Comparison of ENCODE assay signal across 12 cellular contexts in genomic region chr14:104293851-104294627, GRCh38.
DNase-seq lines count a peak whose midpoint lies in the region; ATAC-seq and TF ChIP-seq lines count a peak whose summit lies in the region.
"Had no signal": no experiment of that assay in that cellular context is flagged by ENCODE, and none has a peak within 500 bp of the region (broad histone marks: within the 10 kb centered on the region; RNA-seq: fewer than 3 reads in every experiment).

No MANE protein-coding gene starts in this region.

- H3K9me3 ChIP-seq in DND-41 (ENCODE audit: insufficient read depth, low read length, severe bottlenecking) (peaks cover 5% of the 10 kb centered on the region), colonic mucosa (no peaks in the 10 kb centered on the region)
- H3K9me3 ChIP-seq: prostate gland had no signal

- H3K4me1 ChIP-seq in DND-41 (ENCODE audit: insufficient read depth, low read length) (no peaks in the 10 kb centered on the region), colonic mucosa (peaks cover 8% of the 10 kb centered on the region)
- H3K4me1 ChIP-seq: prostate gland had no signal

- ATAC-seq in DND-41 (ENCODE audit: insufficient read depth, low read depth): no peak
- no peak for ATAC-seq in GM21717 (IDR thresholded peaks at IDR 0.05; ENCODE audit: unreplicated experiment)
- no peak for ATAC-seq in GM18498 (IDR thresholded peaks at IDR 0.05; ENCODE audit: unreplicated experiment)

- H3K9ac ChIP-seq in DND-41 (ENCODE audit: low read depth, low read length): no peak overlapping the region
- no peak overlapping the region for H3K9ac ChIP-seq in colonic mucosa (ENCODE audit: low read depth in 2 of 2, low read length in 2 of 2)

- H3K4me1 Mint-ChIP-seq in neural crest cell: peaks cover 18% of the 10 kb centered on the region
- H3K4me1 Mint-ChIP-seq: activated B cell treated with CpG ODN at 0.5 μM for 24 hours, immature natural killer cell had no signal

- H4K20me1 ChIP-seq in DND-41 (ENCODE audit: insufficient read depth, low read length): no peaks in the 10 kb centered on the region

- no peak overlapping the region for H2AFZ ChIP-seq in DND-41 (ENCODE audit: low read depth, low read length)

- no peaks in the 10 kb centered on the region for H3K36me3 ChIP-seq in DND-41 (ENCODE audit: insufficient read depth, low read length)
- no peaks in the 10 kb centered on the region for H3K36me3 ChIP-seq in colonic mucosa
- H3K36me3 ChIP-seq: prostate gland had no signal

- no peak overlapping the region for H3K27ac ChIP-seq in DND-41 (ENCODE audit: low read length)
- H3K27ac ChIP-seq in colonic mucosa: no peak overlapping the region
- H3K27ac ChIP-seq: prostate gland had no signal

- no peaks in the 10 kb centered on the region for H3K36me3 Mint-ChIP-seq in neural crest cell (ENCODE audit: low read depth)
- H3K36me3 Mint-ChIP-seq: immature natural killer cell had no signal

- H3K4me3 Mint-ChIP-seq in neural crest cell: no peak overlapping the region
- H3K4me3 Mint-ChIP-seq: activated B cell treated with CpG ODN at 0.5 μM for 24 hours, immature natural killer cell had no signal

- DNase-seq in DND-41 (no peak), NCI-H2029 (lab: John Stamatoyannopoulos, UW) (peak; percentile 71), colonic mucosa (peak; percentile 68), neural crest cell (ENCODE audit: low read depth, low spot score) (no peak), NCI-H1048 (lab: John Stamatoyannopoulos, UW) (no peak)
- no peak for DNase-seq in activated T-cell treated with anti-CD3 and anti-CD28 coated beads, Interleukin-2, amount 50 U/mL, for 48 hours
- DNase-seq: activated B cell treated with CpG ODN at 0.5 μM for 24 hours, EL, immature natural killer cell had no signal

- peaks cover 4% of the 10 kb centered on the region for H3K9me3 Mint-ChIP-seq in neural crest cell
- H3K9me3 Mint-ChIP-seq: immature natural killer cell had no signal

- TF ChIP-seq CTCF in DND-41 (IDR thresholded peaks at IDR 0.05; ENCODE audit: borderline replicate concordance, extremely low read depth, low read length, poor library complexity, severe bottlenecking) (peak; percentile 26), colonic mucosa (IDR thresholded peaks at IDR 0.05) (peak; percentile 51), neural crest cell (conservative IDR thresholded peaks at IDR 0.05) (peak; percentile 33)

- H3K27me3 Mint-ChIP-seq in neural crest cell (ENCODE audit: low read depth): no peaks in the 10 kb centered on the region

- intact Hi-C loops in colonic mucosa (cut with DNase I): loop anchor here (5.0 kb wide), 1 partner anchor 157 kb away; the partner anchor contains the start of gene KIF26A

- no peak overlapping the region for H3K4me2 ChIP-seq in DND-41 (ENCODE audit: insufficient read depth, low read length)

- H3K27me3 ChIP-seq in DND-41 (ENCODE audit: insufficient read depth, low read length, poor library complexity) (no peaks in the 10 kb centered on the region), colonic mucosa (no peaks in the 10 kb centered on the region)

- no peak overlapping the region for H3K27ac Mint-ChIP-seq in neural crest cell (ENCODE audit: unreplicated experiment)
- H3K27ac Mint-ChIP-seq: activated B cell treated with CpG ODN at 0.5 μM for 24 hours, immature natural killer cell had no signal

- no peaks in the 10 kb centered on the region for H3K79me2 ChIP-seq in DND-41 (ENCODE audit: insufficient read depth, low read length)

- H3K4me3 ChIP-seq in DND-41 (ENCODE audit: low read depth in 1 of 2, low read length in 2 of 2) (no peak overlapping the region), colonic mucosa (no peak overlapping the region)
- H3K4me3 ChIP-seq: prostate gland had no signal

Comparison
In these comparisons a context has a peak if more than half of its experiments do, and no peak if none do; other contexts are left out.
1. DNase-seq: peak in NCI-H2029 (single experiment) and colonic mucosa (single experiment); none in DND-41 (single experiment), neural crest cell (single experiment), activated T-cell treated with anti-CD3 and anti-CD28 coated beads, Interleukin-2, amount 50 U/mL, for 48 hours (0 of 2) and NCI-H1048 (single experiment).
2. Peak in every context shown above with its lines, with median percentiles within 50 percentile points of each other: CTCF ChIP-seq.